9 cellular contexts compared by ENCODE assay signal in the genomic region with DNA sequence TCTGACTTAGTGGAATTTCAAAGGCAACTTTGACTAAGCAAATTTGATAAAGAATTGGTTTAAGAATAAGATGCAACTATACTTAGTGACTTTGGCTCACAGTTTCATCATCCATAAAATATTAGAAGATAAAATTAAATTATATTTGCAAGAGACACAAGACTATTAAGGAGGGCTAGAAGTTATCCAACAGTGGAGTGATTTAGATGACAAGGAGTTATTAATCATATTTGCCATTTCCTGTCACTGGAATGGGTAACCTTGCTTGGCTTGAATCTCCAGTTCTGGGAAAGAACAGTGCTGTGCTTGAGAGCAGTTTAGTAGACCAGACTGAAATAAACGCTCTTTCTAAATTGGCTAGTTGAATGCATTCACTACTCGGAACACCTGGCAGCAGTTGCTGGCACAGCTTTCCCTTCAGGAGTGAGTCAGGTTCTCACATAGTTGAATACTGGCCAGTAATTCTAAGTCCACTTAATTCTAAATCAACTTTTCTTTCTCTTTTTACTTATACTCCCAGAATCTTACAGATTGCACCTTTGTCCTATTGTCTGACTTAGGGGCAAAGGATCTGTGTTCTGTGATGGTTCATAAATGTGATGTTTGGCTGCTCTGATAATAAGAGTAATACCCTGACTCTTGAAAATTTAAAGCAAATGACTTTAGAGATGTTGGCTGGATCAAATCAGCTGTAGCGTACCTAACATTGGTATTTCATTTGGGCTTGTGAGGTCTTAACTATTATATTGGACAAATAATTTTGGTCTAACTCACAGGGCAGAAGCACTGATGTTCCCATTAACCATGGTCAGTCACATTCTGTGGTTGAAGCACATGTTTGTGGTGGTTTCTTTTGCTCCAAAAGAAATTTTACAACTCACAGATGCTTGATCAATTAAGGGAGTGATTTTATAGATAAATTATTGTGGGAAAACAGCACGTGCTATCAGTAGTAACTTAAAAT. TPM values are rescaled to one million over a fixed set of nuclear protein-coding genes. Genes with fewer than 3 reads are reported as not detected.
DNase-seq lines count a peak whose midpoint lies in the region; ATAC-seq and TF ChIP-seq lines count a peak whose summit lies in the region.
"Had no signal": no experiment of that assay in that cellular context is flagged by ENCODE, and none has a peak within 500 bp of the region (broad histone marks: within the 10 kb centered on the region; RNA-seq: fewer than 3 reads in every experiment).

No MANE protein-coding gene starts in this region.

- H3K9me2 ChIP-seq in MM.1S (replicated peaks; ENCODE audit: insufficient read depth, low read length), result no peaks in the 10 kb centered on the region

- H3K27ac ChIP-seq in heart left ventricle (peak overlapping the region in 5 of 12 donors; percentile 3 to 40 (median 20)), MM.1S (ENCODE audit: low read length) (no peak overlapping the region)

- no peaks in the 10 kb centered on the region for H3K27me3 ChIP-seq in adipocyte (replicated peaks; ENCODE audit: control insufficient read depth, insufficient read depth, low read length)
- H3K27me3 ChIP-seq in heart left ventricle, result no peaks in the 10 kb centered on the region
- no peaks in the 10 kb centered on the region for H3K27me3 ChIP-seq in MM.1S (replicated peaks; ENCODE audit: insufficient read depth, low read length)

- DNase-seq in NCI-H1092 (lab: John Stamatoyannopoulos, UW), result peak; percentile 52
- peak; percentile 37 for DNase-seq in adipocyte (ENCODE audit: low read depth)
- DNase-seq in heart left ventricle, result peak in 2 of 5 donors; percentile 51 to 69
- no peak for DNase-seq in type B pancreatic cell (ENCODE audit: extremely low spot score, unreplicated experiment)
- no peak for DNase-seq in MM.1S
- DNase-seq: activated CD4-positive, alpha-beta T cell treated with anti-CD3 and anti-CD28 coated beads, Interleukin-2, amount 50 U/mL, for 1 hour had no signal

- intact Hi-C loops in heart left ventricle (cut with DNase I), result loop anchor here in 3 of 10 donors (5.0 to 10.0 kb wide), 3 partner anchors 86 to 326 kb away; no protein-coding TSS in a partner anchor

- peak overlapping the region; percentile 49 for H3K27ac Mint-ChIP-seq in type B pancreatic cell

- no peaks in the 10 kb centered on the region for H3K79me2 ChIP-seq in MM.1S (ENCODE audit: low read length)

- WGBS in heart left ventricle, 4 donors, result 56 to 70% (median 69%) methylated on average over 4 of the region's 4 CpGs

- no peaks in the 10 kb centered on the region for H4K20me1 ChIP-seq in MM.1S (ENCODE audit: insufficient read depth, low read length)

- H3K4me2 ChIP-seq in MM.1S (ENCODE audit: low read depth, low read length), result no peak overlapping the region

- peaks cover 32% of the 10 kb centered on the region for H3K36me3 ChIP-seq in adipocyte (ENCODE audit: control insufficient read depth, insufficient read depth, low read length, severe bottlenecking)
- peaks cover 0 to 60% (median 29%) of the 10 kb centered on the region in 9 donors for H3K36me3 ChIP-seq in heart left ventricle
- 0 out of 2 replicates have a peak, but pooled peaks cover 7% of the 10 kb centered on the region for H3K36me3 ChIP-seq in MM.1S (replicated peaks; ENCODE audit: insufficient read depth, low read length)

- 0 out of 2 replicates have a peak, but pooled peaks cover 6% of the 10 kb centered on the region for H3F3A ChIP-seq in MM.1S (ENCODE audit: insufficient read depth, low read length)

- H3K9ac ChIP-seq in adipocyte (ENCODE audit: low read length) (no peak overlapping the region), MM.1S (ENCODE audit: low read length) (no peak overlapping the region)

- peak; percentile 32 to 66 (median 58) for ATAC-seq in heart left ventricle
- ATAC-seq in GM19452 (IDR thresholded peaks at IDR 0.05; ENCODE audit: unreplicated experiment), result no peak
- no peak for ATAC-seq in HG03439 (IDR thresholded peaks at IDR 0.05; ENCODE audit: unreplicated experiment)

- TF ChIP-seq POLR2A in heart left ventricle (IDR thresholded peaks at IDR 0.05), result no peak

- TF ChIP-seq CTCF in heart left ventricle (IDR thresholded peaks at IDR 0.05), result no peak
- no peak for TF ChIP-seq CTCF in type B pancreatic cell (conservative IDR thresholded peaks at IDR 0.05)
- no peak for TF ChIP-seq CTCF in MM.1S (IDR thresholded peaks at IDR 0.05; ENCODE audit: low read length)

- H3K9me3 ChIP-seq in adipocyte (ENCODE audit: control insufficient read depth, low read length), result no peaks in the 10 kb centered on the region
- no peaks in the 10 kb centered on the region for H3K9me3 ChIP-seq in heart left ventricle
- H3K9me3 ChIP-seq in MM.1S (replicated peaks; ENCODE audit: insufficient read depth, low read length), result no peaks in the 10 kb centered on the region

- no peak overlapping the region for H2AFZ ChIP-seq in MM.1S (ENCODE audit: low read length)

- no peak overlapping the region for H3K4me3 Mint-ChIP-seq in type B pancreatic cell

- H3K4me1 ChIP-seq in adipocyte (ENCODE audit: control insufficient read depth, insufficient read depth, low read length) (peaks cover 13% of the 10 kb centered on the region), heart left ventricle (peaks cover 0 to 44% (median 13%) of the 10 kb centered on the region in 12 donors), MM.1S (ENCODE audit: low read length) (peaks cover 10% of the 10 kb centered on the region; the same call in 1 of the 2 replicates)

- no peaks in the 10 kb centered on the region for H3K27me3 Mint-ChIP-seq in type B pancreatic cell

- no peaks in the 10 kb centered on the region for H3K9me3 Mint-ChIP-seq in type B pancreatic cell

- H3K36me3 Mint-ChIP-seq in type B pancreatic cell, result peaks cover 24% of the 10 kb centered on the region

- H3K4me3 ChIP-seq in adipocyte (ENCODE audit: low read length) (no peak overlapping the region), heart left ventricle (no peak overlapping the region), MM.1S (ENCODE audit: low read length) (no peak overlapping the region)

- H3K4me1 Mint-ChIP-seq in type B pancreatic cell (ENCODE audit: unreplicated experiment), result peaks cover 7% of the 10 kb centered on the region

RNA-seq across cellular contexts. Expression of gene STMP1, which starts 16.6 kb away (rescaled TPM):
- 10 to 100 TPM; 14.7 to 34.7 (median 29.2) TPM for total RNA-seq in heart left ventricle
- polyA plus RNA-seq in heart left ventricle, result 10 to 100 TPM; 27.0 to 34.4 TPM
- 58.2 and 61.1 TPM in 2 replicates for total RNA-seq in type B pancreatic cell (ENCODE audit: low replicate concordance)

RNA-seq across cellular contexts. Expression of gene SLC13A4, which starts 49.1 kb away (rescaled TPM):
- 1 to 10 TPM in 2 of 9 donors, under 1 TPM in 6, not detected in 1; 0.09 to 1.5 (median 0.46) TPM for total RNA-seq in heart left ventricle
- polyA plus RNA-seq in heart left ventricle, result under 1 TPM; 0.08 to 0.91 TPM
- 5.2 and 11.3 TPM in 2 replicates for total RNA-seq in type B pancreatic cell (ENCODE audit: low replicate concordance)
- total RNA-seq: OCI-LY7 had no signal

Comparison
In these comparisons a context has a peak if more than half of its experiments do, and no peak if none do; other contexts are left out.
1. DNase-seq: peak in NCI-H1092 (single experiment) and adipocyte (single experiment); none in type B pancreatic cell (single experiment) and MM.1S (single experiment).
2. ATAC-seq: peak in heart left ventricle (4 of 4); none in GM19452 (single experiment) and HG03439 (single experiment).